ENCODE assay signal across 10 cellular contexts in the genomic region with DNA sequence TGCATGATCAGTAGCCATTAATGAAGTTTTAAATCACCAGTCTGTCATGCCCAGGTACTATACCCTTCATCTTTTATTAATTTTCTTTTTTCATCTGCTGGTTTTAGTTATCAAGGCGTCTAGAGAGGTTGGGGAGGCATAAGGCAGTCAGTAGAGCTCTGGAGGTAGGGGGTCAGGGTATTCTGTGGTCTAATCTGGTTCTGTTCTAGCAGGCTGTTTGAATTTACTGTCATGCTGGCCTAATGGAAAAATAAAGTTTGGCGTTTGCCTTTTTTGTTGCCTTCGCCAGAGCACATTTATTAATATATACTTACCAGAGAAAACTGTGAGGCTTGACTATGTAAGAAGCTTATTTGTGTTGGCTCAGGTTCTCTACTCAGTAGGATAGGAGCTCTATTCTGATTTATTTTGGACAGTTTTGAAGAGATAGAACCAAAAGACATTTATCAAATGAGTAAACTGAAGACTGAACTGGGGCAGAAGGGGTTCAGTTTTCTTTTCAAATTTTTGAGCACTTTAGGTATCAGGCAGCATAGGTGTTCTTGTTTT. TPM values are rescaled to one million over a fixed set of nuclear protein-coding genes. Genes with fewer than 3 reads are reported as not detected.
A peak's percentile ranks its signal among the peaks of the same experiment; 100 is the strongest.
DNase-seq lines count a peak whose midpoint lies in the region; TF ChIP-seq lines count a peak whose summit lies in the region.
"Had no signal": no experiment of that assay in that cellular context is flagged by ENCODE, and none has a peak within 500 bp of the region (broad histone marks: within the 10 kb centered on the region; RNA-seq: fewer than 3 reads in every experiment).

No MANE protein-coding gene starts in this region.

- H3K4me1 Mint-ChIP-seq in activated naive CD4-positive, alpha-beta T cell treated with anti-CD3 and anti-CD28 coated beads, Interleukin-2, amount 50 U/mL, for 24 hours, result peaks cover 81% of the 10 kb centered on the region
- peaks cover 27% of the 10 kb centered on the region for H3K4me1 Mint-ChIP-seq in activated naive CD4-positive, alpha-beta T cell treated with anti-CD3 and anti-CD28 coated beads, Interleukin-2, amount 10 ng/mL, durations not matched to agents 7 days and 5 days
- H3K4me1 Mint-ChIP-seq in activated naive CD8-positive, alpha-beta T cell (ENCODE audit: low read depth), result peaks cover 75% of the 10 kb centered on the region

- intact Hi-C loops in tibial artery (cut with DNase I; ENCODE audit: low total_unique reads) (no loop called here), testis (cut with DNase I; ENCODE audit: low total_unique reads) (no loop called here)

- H3K4me3 ChIP-seq in mesenchymal stem cell (ENCODE audit: insufficient read depth in 1 of 2, low read depth in 1 of 2, low read length in 2 of 2) (no peak overlapping the region), tibial artery (no peak overlapping the region), testis (no peak overlapping the region)

- no peak overlapping the region for H2BK15ac ChIP-seq in mesenchymal stem cell (ENCODE audit: low read depth, poor library complexity, severe bottlenecking)

- no peak overlapping the region for H2BK120ac ChIP-seq in mesenchymal stem cell (ENCODE audit: low read depth, low read length)

- peaks cover 5% of the 10 kb centered on the region for H3K9me3 Mint-ChIP-seq in activated naive CD4-positive, alpha-beta T cell treated with anti-CD3 and anti-CD28 coated beads, Interleukin-2, amount 50 U/mL, for 24 hours
- peaks cover 2% of the 10 kb centered on the region for H3K9me3 Mint-ChIP-seq in activated naive CD4-positive, alpha-beta T cell treated with anti-CD3 and anti-CD28 coated beads, Interleukin-2, amount 10 ng/mL, durations not matched to agents 7 days and 5 days
- no peaks in the 10 kb centered on the region for H3K9me3 Mint-ChIP-seq in activated naive CD8-positive, alpha-beta T cell (ENCODE audit: low read depth)

- H3K27me3 Mint-ChIP-seq in activated naive CD4-positive, alpha-beta T cell treated with anti-CD3 and anti-CD28 coated beads, Interleukin-2, amount 50 U/mL, for 24 hours, result no peaks in the 10 kb centered on the region
- no peaks in the 10 kb centered on the region for H3K27me3 Mint-ChIP-seq in activated naive CD4-positive, alpha-beta T cell treated with anti-CD3 and anti-CD28 coated beads, Interleukin-2, amount 10 ng/mL, durations not matched to agents 7 days and 5 days
- H3K27me3 Mint-ChIP-seq in activated naive CD8-positive, alpha-beta T cell, result no peaks in the 10 kb centered on the region

- no peak for DNase-seq in activated naive CD4-positive, alpha-beta T cell treated with anti-CD3 and anti-CD28 coated beads, Interleukin-2, amount 10 ng/mL, durations not matched to agents 7 days and 5 days
- no peak for DNase-seq in mesenchymal stem cell
- no peak for DNase-seq in tibial artery
- no peak for DNase-seq in DMS114 treated with DMSO at 0.1 percent for 48 hours (lab: John Stamatoyannopoulos, UW; ENCODE audit: unreplicated experiment)
- DNase-seq in testis, result no peak
- DNase-seq in HCEC 1CT, result no peak
- DNase-seq: BE2C, NCI-H510A treated with DMSO at 0.1 percent for 48 hours had no signal

- no peaks in the 10 kb centered on the region for H3K36me3 ChIP-seq in mesenchymal stem cell (ENCODE audit: control insufficient read depth in 1 of 2, insufficient read depth in 2 of 2, low read depth in 1 of 2, low read length in 2 of 2)
- H3K36me3 ChIP-seq in tibial artery, result no peaks in the 10 kb centered on the region
- H3K36me3 ChIP-seq in testis (ENCODE audit: low read depth, missing control alignments), result no peaks in the 10 kb centered on the region
- H3K36me3 ChIP-seq: BE2C had no signal

- H3K4ac ChIP-seq in mesenchymal stem cell (ENCODE audit: low read depth in 1 of 2, low read length in 2 of 2), result no peak overlapping the region

- H2BK5ac ChIP-seq in mesenchymal stem cell (ENCODE audit: low read depth, low read length, poor library complexity, severe bottlenecking), result no peak overlapping the region

- no peak overlapping the region for H3K18ac ChIP-seq in mesenchymal stem cell (ENCODE audit: low read depth in 1 of 2, low read length in 2 of 2)

- peaks cover 22% of the 10 kb centered on the region for H3K36me3 Mint-ChIP-seq in activated naive CD4-positive, alpha-beta T cell treated with anti-CD3 and anti-CD28 coated beads, Interleukin-2, amount 50 U/mL, for 24 hours
- H3K36me3 Mint-ChIP-seq in activated naive CD4-positive, alpha-beta T cell treated with anti-CD3 and anti-CD28 coated beads, Interleukin-2, amount 10 ng/mL, durations not matched to agents 7 days and 5 days, result peaks cover 56% of the 10 kb centered on the region
- peaks cover 30% of the 10 kb centered on the region for H3K36me3 Mint-ChIP-seq in activated naive CD8-positive, alpha-beta T cell

- 88% methylated on average over 1 of the region's 3 CpGs for WGBS in mesenchymal stem cell
- 63 to 68% methylated on average over 3 of the region's 3 CpGs for WGBS in testis, 2 donors

- H2BK12ac ChIP-seq in mesenchymal stem cell (ENCODE audit: low read length in 2 of 2), result no peak overlapping the region

- no peak overlapping the region for H4K8ac ChIP-seq in mesenchymal stem cell (ENCODE audit: low read length)

- H3K79me1 ChIP-seq in mesenchymal stem cell (replicated peaks; ENCODE audit: low read length, poor library complexity, severe bottlenecking), result peaks cover 15% of the 10 kb centered on the region

- no peak overlapping the region for H3K14ac ChIP-seq in mesenchymal stem cell (ENCODE audit: low read length in 2 of 2)

- H3K27ac ChIP-seq in mesenchymal stem cell (ENCODE audit: low read length, poor library complexity, severe bottlenecking), result peak overlapping the region; percentile 43
- H3K27ac ChIP-seq in tibial artery, result peak overlapping the region; percentile 73 to 78
- H3K27ac ChIP-seq in testis, result no peak overlapping the region

- CTCF ChIA-PET in activated naive CD4-positive, alpha-beta T cell treated with anti-CD3 and anti-CD28 coated beads, Interleukin-2, amount 10 ng/mL, durations not matched to agents 7 days and 5 days (lab: Charles Lee), result interaction anchor here (1.8 to 2.0 kb wide), 2 partner anchors 11 to 15 kb away, joined by 5 to 6 read pairs; no protein-coding TSS in a partner anchor

- peak overlapping the region; percentile 2 for H3K4me3 Mint-ChIP-seq in activated naive CD4-positive, alpha-beta T cell treated with anti-CD3 and anti-CD28 coated beads, Interleukin-2, amount 50 U/mL, for 24 hours
- H3K4me3 Mint-ChIP-seq in activated naive CD4-positive, alpha-beta T cell treated with anti-CD3 and anti-CD28 coated beads, Interleukin-2, amount 10 ng/mL, durations not matched to agents 7 days and 5 days, result no peak overlapping the region
- H3K4me3 Mint-ChIP-seq in activated naive CD8-positive, alpha-beta T cell, result no peak overlapping the region

- H3K9ac ChIP-seq in mesenchymal stem cell (ENCODE audit: low read length), result peak overlapping the region; percentile 24

- H4K91ac ChIP-seq in mesenchymal stem cell (ENCODE audit: low read length), result no peak overlapping the region

- H3K27ac Mint-ChIP-seq in activated naive CD4-positive, alpha-beta T cell treated with anti-CD3 and anti-CD28 coated beads, Interleukin-2, amount 50 U/mL, for 24 hours, result peak overlapping the region; percentile 73
- no peak overlapping the region for H3K27ac Mint-ChIP-seq in activated naive CD4-positive, alpha-beta T cell treated with anti-CD3 and anti-CD28 coated beads, Interleukin-2, amount 10 ng/mL, durations not matched to agents 7 days and 5 days
- H3K27ac Mint-ChIP-seq in activated naive CD8-positive, alpha-beta T cell, result peak overlapping the region; percentile 48

- no peak overlapping the region for H2AK5ac ChIP-seq in mesenchymal stem cell (ENCODE audit: low read length, severe bottlenecking)

- H3K27me3 ChIP-seq in mesenchymal stem cell (ENCODE audit: control insufficient read depth in 1 of 2, insufficient read depth in 1 of 2, low read length in 2 of 2), result no peaks in the 10 kb centered on the region
- H3K27me3 ChIP-seq in tibial artery, result no peaks in the 10 kb centered on the region
- no peaks in the 10 kb centered on the region for H3K27me3 ChIP-seq in testis
- H3K27me3 ChIP-seq: BE2C had no signal

- H3K9me3 ChIP-seq in mesenchymal stem cell (ENCODE audit: control insufficient read depth, low read length) (no peaks in the 10 kb centered on the region), tibial artery (no peaks in the 10 kb centered on the region), testis (no peaks in the 10 kb centered on the region)
- H3K9me3 ChIP-seq: BE2C had no signal

- H3K23ac ChIP-seq in mesenchymal stem cell (ENCODE audit: low read length in 2 of 2), result no peak overlapping the region

- no peak for TF ChIP-seq POLR2A in testis (IDR thresholded peaks at IDR 0.05)

- TF ChIP-seq CTCF in tibial artery (IDR thresholded peaks at IDR 0.05) (no peak), testis (IDR thresholded peaks at IDR 0.05) (no peak)

- no peak overlapping the region for H2AFZ ChIP-seq in mesenchymal stem cell (ENCODE audit: low read depth, low read length)

- H3K4me1 ChIP-seq in mesenchymal stem cell (ENCODE audit: control insufficient read depth, insufficient read depth, low read depth, low read length), result peaks cover 3% of the 10 kb centered on the region
- H3K4me1 ChIP-seq in tibial artery, result peaks cover 0 to 97% (median 35%) of the 10 kb centered on the region in 4 donors
- H3K4me1 ChIP-seq in testis, result no peaks in the 10 kb centered on the region
- H3K4me1 ChIP-seq: BE2C had no signal

- no peak overlapping the region for H3K4me2 ChIP-seq in mesenchymal stem cell (ENCODE audit: low read length, poor library complexity, severe bottlenecking)

RNA-seq across cellular contexts. Expression of gene TMEM131L, which starts 46.9 kb away (rescaled TPM):
- 3.8 TPM for polyA plus RNA-seq in mesenchymal stem cell (2013, experiment 1 of 2)
- 3.5 TPM for polyA plus RNA-seq in mesenchymal stem cell (2013, experiment 2 of 2)
- total RNA-seq in testis, result 10 to 100 TPM; 12.6 to 15.0 TPM
- polyA plus RNA-seq in testis (ENCODE audit: insufficient read depth, low read depth, low replicate concordance), result 9.1 TPM

Comparison
In these comparisons a context has a peak if more than half of its experiments do, and no peak if none do; other contexts are left out.
1. H3K27ac ChIP-seq: peak in mesenchymal stem cell (single experiment) and tibial artery (2 of 2); none in testis (0 of 2).